ENCODE assay signal across 8 cellular contexts in genomic region chr1:228140724-228141081, GRCh38. TPM values are rescaled to one million over a fixed set of nuclear protein-coding genes. Genes with fewer than 3 reads are reported as not detected.
DNase-seq lines count a peak whose midpoint lies in the region; ATAC-seq, FAIRE-seq and TF ChIP-seq lines count a peak whose summit lies in the region.

No MANE protein-coding gene starts in this region.

- TF ChIP-seq CTCF in bronchial epithelial cell (IDR thresholded peaks at IDR 0.05; ENCODE audit: insufficient read depth, low read length, severe bottlenecking) = no peak
- TF ChIP-seq CTCF in mucosa of descending colon (IDR thresholded peaks at IDR 0.05) = no peak

- H3K27me3 ChIP-seq in ACC112 (ENCODE audit: insufficient read depth, low read length) (peaks cover 19% of the 10 kb centered on the region), bronchial epithelial cell (ENCODE audit: control insufficient read depth, insufficient read depth, low read length) (no peaks in the 10 kb centered on the region)

- H3K27ac ChIP-seq in ACC112 (ENCODE audit: low read depth, low read length) = peak overlapping the region; percentile 91

- no peak overlapping the region for H2AFZ ChIP-seq in ACC112 (ENCODE audit: low read length, unreplicated experiment)

- peaks cover 54% of the 10 kb centered on the region for H3K79me2 ChIP-seq in ACC112 (ENCODE audit: control insufficient read depth, insufficient read depth, low read length, unreplicated experiment)

- DNase-seq in HT-29 (ENCODE audit: low spot score) = peak; percentile 28
- DNase-seq in bronchial epithelial cell (ENCODE audit: low read depth) = no peak
- no peak for DNase-seq in mucosa of descending colon
- DNase-seq in GM19238 (ENCODE audit: insufficient read length, low spot score) = no peak
- no peak for DNase-seq in activated CD4-positive, CD25-positive, alpha-beta regulatory T cell (lab: John Stamatoyannopoulos, UW)
- no peak for DNase-seq in KG1 (lab: John Stamatoyannopoulos, UW)

- ATAC-seq in mucosa of descending colon (no peak), GM18511 (IDR thresholded peaks at IDR 0.05; ENCODE audit: unreplicated experiment) (no peak)

- no peak for FAIRE-seq in bronchial epithelial cell (lab: Jason Lieb, UNC)

- no peaks in the 10 kb centered on the region for H3K9me3 ChIP-seq in mucosa of descending colon

- peak overlapping the region; percentile 86 for H3K4me3 ChIP-seq in ACC112 (ENCODE audit: low read depth, low read length)
- peak overlapping the region; percentile 98 for H3K4me3 ChIP-seq in bronchial epithelial cell (ENCODE audit: low read depth, low read length)
- H3K4me3 ChIP-seq in mucosa of descending colon = peak overlapping the region; percentile 62

- intact Hi-C loops in mucosa of descending colon (cut with DNase I, micrococcal nuclease) = no loop called here

- H3K4me1 ChIP-seq in ACC112 (ENCODE audit: control insufficient read depth, insufficient read depth, low read length, unreplicated experiment) (peaks cover 19% of the 10 kb centered on the region), mucosa of descending colon (ENCODE audit: low read depth) (peaks cover 28% of the 10 kb centered on the region)

- H3K36me3 ChIP-seq in ACC112 (ENCODE audit: insufficient read depth, low read length) (no peaks in the 10 kb centered on the region), bronchial epithelial cell (ENCODE audit: control insufficient read depth, insufficient read depth, low read length) (peaks cover 15% of the 10 kb centered on the region), mucosa of descending colon (ENCODE audit: low read depth) (peaks cover 5% of the 10 kb centered on the region)

RNA-seq across cellular contexts. Expression of gene GUK1, which starts 0.6 kb away (rescaled TPM):
- 608 and 613 TPM in 2 replicates for total RNA-seq in HT-29 (2014; rRNA removed; shearing (Covaris generic))
- total RNA-seq in bronchial epithelial cell = 519 and 695 TPM in 2 replicates
- 100 to 1,000 TPM; 165 to 182 (median 178) TPM for total RNA-seq in mucosa of descending colon

RNA-seq across cellular contexts. Expression of gene GJC2, which starts 9.0 kb away (rescaled TPM):
- total RNA-seq in HT-29 (2014; rRNA removed; shearing (Covaris generic)) = 45.3 and 48.4 TPM in 2 replicates
- total RNA-seq in bronchial epithelial cell (2.9 and 5.5 TPM in 2 replicates), mucosa of descending colon (1 to 10 TPM in 2 of 3 donors, under 1 TPM in 1; 0.55 to 8.9 (median 1.5) TPM)

RNA-seq across cellular contexts. Expression of gene IBA57, which starts 24.9 kb away (rescaled TPM):
- total RNA-seq in HT-29 (2014; rRNA removed; shearing (Covaris generic)) = 16.5 and 30.4 TPM in 2 replicates
- total RNA-seq in bronchial epithelial cell = 2.0 and 2.6 TPM in 2 replicates
- total RNA-seq in mucosa of descending colon = 10 to 100 TPM; 11.5 to 12.9 (median 11.8) TPM

RNA-seq across cellular contexts. Expression of gene MRPL55, which starts 31.6 kb away (rescaled TPM):
- 158 and 201 TPM in 2 replicates for total RNA-seq in HT-29 (2014; rRNA removed; shearing (Covaris generic))
- total RNA-seq in bronchial epithelial cell = 43.2 and 87.7 TPM in 2 replicates
- 10 to 100 TPM; 24.3 to 42.1 (median 37.3) TPM for total RNA-seq in mucosa of descending colon

RNA-seq across cellular contexts. Expression of gene C1orf35, which starts 37.6 kb away (rescaled TPM):
- total RNA-seq in HT-29 (2014; rRNA removed; shearing (Covaris generic)) = 30.3 and 38.4 TPM in 2 replicates
- total RNA-seq in bronchial epithelial cell (16.1 and 17.1 TPM in 2 replicates), mucosa of descending colon (10 to 100 TPM; 10.6 to 15.7 (median 13.9) TPM)
